1 cellular context compared by ENCODE assay signal in the genomic region with DNA sequence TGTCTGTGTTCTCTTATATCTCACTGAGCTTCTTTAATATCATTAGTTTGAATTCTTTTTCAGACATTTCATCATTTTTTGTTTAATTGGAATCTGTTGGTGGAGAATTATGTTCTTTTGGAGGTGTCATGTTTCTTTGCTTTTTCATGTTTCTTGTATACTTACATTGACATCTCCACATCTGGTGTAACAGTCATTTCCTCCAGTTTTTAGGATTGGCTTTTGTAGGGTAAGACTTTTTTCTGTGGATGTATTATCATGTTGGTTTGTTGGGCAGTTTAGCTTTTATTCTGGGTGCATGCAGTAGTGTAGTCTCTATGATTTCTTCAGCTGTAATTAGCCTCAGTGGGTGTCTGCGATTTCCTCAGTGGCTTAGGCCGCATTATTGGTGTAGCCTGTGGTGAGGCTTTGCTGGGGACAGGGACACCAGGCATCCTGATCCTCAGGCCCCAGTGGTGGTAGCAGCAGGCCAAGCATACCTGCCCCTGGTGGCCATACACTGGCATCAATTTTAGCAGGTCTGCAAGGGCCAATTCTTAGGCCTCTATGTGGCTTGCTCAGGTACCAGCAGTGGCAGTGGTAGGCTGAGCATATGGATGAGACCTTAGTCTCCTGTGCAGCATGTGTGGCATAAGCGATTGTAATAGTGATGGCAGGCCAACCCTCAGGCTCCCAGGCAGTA.
TF ChIP-seq lines count a peak whose summit lies in the region.

No MANE protein-coding gene starts in this region.

TF ChIP-seq in HCT116, 20 proteins besides CTCF, POLR2A, EP300 and RAD21 (continued from another document):
- TF ChIP-seq ZNF274 (IDR thresholded peaks at IDR 0.05; ENCODE audit: low read depth, low read length) (no peak), EZH2phosphoT487 (IDR thresholded peaks at IDR 0.05; ENCODE audit: borderline replicate concordance) (no peak), SRF (IDR thresholded peaks at IDR 0.05; ENCODE audit: low read depth) (no peak), YY1 (IDR thresholded peaks at IDR 0.05; ENCODE audit: extremely low read depth, insufficient replicate concordance, low read depth, low read length) (no peak)
- TF ChIP-seq, protein P1, sequence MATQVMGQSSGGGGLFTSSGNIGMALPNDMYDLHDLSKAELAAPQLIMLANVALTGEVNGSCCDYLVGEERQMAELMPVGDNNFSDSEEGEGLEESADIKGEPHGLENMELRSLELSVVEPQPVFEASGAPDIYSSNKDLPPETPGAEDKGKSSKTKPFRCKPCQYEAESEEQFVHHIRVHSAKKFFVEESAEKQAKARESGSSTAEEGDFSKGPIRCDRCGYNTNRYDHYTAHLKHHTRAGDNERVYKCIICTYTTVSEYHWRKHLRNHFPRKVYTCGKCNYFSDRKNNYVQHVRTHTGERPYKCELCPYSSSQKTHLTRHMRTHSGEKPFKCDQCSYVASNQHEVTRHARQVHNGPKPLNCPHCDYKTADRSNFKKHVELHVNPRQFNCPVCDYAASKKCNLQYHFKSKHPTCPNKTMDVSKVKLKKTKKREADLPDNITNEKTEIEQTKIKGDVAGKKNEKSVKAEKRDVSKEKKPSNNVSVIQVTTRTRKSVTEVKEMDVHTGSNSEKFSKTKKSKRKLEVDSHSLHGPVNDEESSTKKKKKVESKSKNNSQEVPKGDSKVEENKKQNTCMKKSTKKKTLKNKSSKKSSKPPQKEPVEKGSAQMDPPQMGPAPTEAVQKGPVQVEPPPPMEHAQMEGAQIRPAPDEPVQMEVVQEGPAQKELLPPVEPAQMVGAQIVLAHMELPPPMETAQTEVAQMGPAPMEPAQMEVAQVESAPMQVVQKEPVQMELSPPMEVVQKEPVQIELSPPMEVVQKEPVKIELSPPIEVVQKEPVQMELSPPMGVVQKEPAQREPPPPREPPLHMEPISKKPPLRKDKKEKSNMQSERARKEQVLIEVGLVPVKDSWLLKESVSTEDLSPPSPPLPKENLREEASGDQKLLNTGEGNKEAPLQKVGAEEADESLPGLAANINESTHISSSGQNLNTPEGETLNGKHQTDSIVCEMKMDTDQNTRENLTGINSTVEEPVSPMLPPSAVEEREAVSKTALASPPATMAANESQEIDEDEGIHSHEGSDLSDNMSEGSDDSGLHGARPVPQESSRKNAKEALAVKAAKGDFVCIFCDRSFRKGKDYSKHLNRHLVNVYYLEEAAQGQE (IDR thresholded peaks at IDR 0.05; ENCODE audit: low read depth) = no peak
- TF ChIP-seq, protein P2, sequence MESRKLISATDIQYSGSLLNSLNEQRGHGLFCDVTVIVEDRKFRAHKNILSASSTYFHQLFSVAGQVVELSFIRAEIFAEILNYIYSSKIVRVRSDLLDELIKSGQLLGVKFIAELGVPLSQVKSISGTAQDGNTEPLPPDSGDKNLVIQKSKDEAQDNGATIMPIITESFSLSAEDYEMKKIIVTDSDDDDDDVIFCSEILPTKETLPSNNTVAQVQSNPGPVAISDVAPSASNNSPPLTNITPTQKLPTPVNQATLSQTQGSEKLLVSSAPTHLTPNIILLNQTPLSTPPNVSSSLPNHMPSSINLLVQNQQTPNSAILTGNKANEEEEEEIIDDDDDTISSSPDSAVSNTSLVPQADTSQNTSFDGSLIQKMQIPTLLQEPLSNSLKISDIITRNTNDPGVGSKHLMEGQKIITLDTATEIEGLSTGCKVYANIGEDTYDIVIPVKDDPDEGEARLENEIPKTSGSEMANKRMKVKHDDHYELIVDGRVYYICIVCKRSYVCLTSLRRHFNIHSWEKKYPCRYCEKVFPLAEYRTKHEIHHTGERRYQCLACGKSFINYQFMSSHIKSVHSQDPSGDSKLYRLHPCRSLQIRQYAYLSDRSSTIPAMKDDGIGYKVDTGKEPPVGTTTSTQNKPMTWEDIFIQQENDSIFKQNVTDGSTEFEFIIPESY (IDR thresholded peaks at IDR 0.05; ENCODE audit: extremely low read depth, insufficient replicate concordance, low read length) = no peak
